ENCODE assay signal across 8 cellular contexts in the genomic region with DNA sequence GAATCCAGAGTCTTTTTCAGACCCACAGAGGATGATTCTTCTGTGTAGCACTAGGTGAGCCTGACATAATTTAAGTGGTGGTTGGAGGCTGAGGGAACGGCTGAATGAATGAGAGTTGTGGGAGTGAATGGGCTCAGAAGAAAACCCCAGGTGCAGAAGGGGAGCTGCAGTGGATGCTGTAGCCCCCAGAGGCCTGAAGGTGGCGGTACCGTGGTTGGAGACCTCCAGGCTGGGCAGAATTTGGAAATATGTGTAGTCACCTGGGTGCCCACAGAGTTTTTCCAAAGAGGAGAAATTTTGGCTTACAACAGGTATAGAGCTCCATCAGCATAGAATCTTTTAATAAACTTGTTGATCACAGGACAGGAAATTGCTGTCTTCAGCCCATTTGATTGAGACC. TPM values are rescaled to one million over a fixed set of nuclear protein-coding genes. Genes with fewer than 3 reads are reported as not detected.
A peak's percentile ranks its signal among the peaks of the same experiment; 100 is the strongest.
DNase-seq lines count a peak whose midpoint lies in the region; ATAC-seq and TF ChIP-seq lines count a peak whose summit lies in the region.

No MANE protein-coding gene starts in this region.

- H3K36me3 Mint-ChIP-seq in endothelial cell (ENCODE audit: low read depth, unreplicated experiment): no peaks in the 10 kb centered on the region

- intact Hi-C loops in left ventricle myocardium inferior (cut with micrococcal nuclease) (loop anchor here (5.0 kb wide), 1 partner anchor 92 kb away; no protein-coding TSS in a partner anchor), Right ventricle myocardium superior (cut with DNase I) (loop anchor here (10.0 kb wide), 2 partner anchors 205 to 375 kb away; no protein-coding TSS in a partner anchor), upper lobe of right lung (cut with DNase I) (loop anchor here (5.0 kb wide), 1 partner anchor 87 kb away; no protein-coding TSS in a partner anchor)

- no peaks in the 10 kb centered on the region for H4K20me1 ChIP-seq in MM.1S (ENCODE audit: insufficient read depth, low read length)

- H3K27ac ChIP-seq in left ventricle myocardium inferior (replicated peaks): no peak overlapping the region
- H3K27ac ChIP-seq in MM.1S (ENCODE audit: low read length): no peak overlapping the region
- H3K27ac ChIP-seq in upper lobe of right lung: no peak overlapping the region

- H3K36me3 ChIP-seq in left ventricle myocardium inferior (no peaks in the 10 kb centered on the region), MM.1S (replicated peaks; ENCODE audit: insufficient read depth, low read length) (no peaks in the 10 kb centered on the region), upper lobe of right lung (no peaks in the 10 kb centered on the region)

- H3K27me3 Mint-ChIP-seq in endothelial cell (ENCODE audit: unreplicated experiment): peaks cover 4% of the 10 kb centered on the region

- H3F3A ChIP-seq in MM.1S (ENCODE audit: insufficient read depth, low read length): no peaks in the 10 kb centered on the region

- H3K4me1 ChIP-seq in left ventricle myocardium inferior: peaks cover 17% of the 10 kb centered on the region
- no peaks in the 10 kb centered on the region for H3K4me1 ChIP-seq in MM.1S (ENCODE audit: low read length)
- H3K4me1 ChIP-seq in upper lobe of right lung: peaks cover 9% of the 10 kb centered on the region

- TF ChIP-seq CTCF in left ventricle myocardium inferior (IDR thresholded peaks at IDR 0.05; ENCODE audit: borderline replicate concordance): peak; percentile 20
- TF ChIP-seq CTCF in MM.1S (IDR thresholded peaks at IDR 0.05; ENCODE audit: low read length): peak; percentile 28
- peak; percentile 71 for TF ChIP-seq CTCF in endothelial cell (IDR thresholded peaks at IDR 0.05; ENCODE audit: unreplicated experiment)
- TF ChIP-seq CTCF in upper lobe of right lung (IDR thresholded peaks at IDR 0.05): peak; percentile 30

- ATAC-seq in Right ventricle myocardium superior (ENCODE audit: poor library complexity): no peak
- ATAC-seq in upper lobe of right lung: no peak

- H3K4me3 ChIP-seq in left ventricle myocardium inferior: no peak overlapping the region
- H3K4me3 ChIP-seq in MM.1S (ENCODE audit: low read length): no peak overlapping the region
- H3K4me3 ChIP-seq in upper lobe of right lung: no peak overlapping the region

- no peak overlapping the region for H2AFZ ChIP-seq in MM.1S (ENCODE audit: low read length)

- H3K27me3 ChIP-seq in left ventricle myocardium inferior (ENCODE audit: low read depth) (peaks cover 67% of the 10 kb centered on the region), MM.1S (replicated peaks; ENCODE audit: insufficient read depth, low read length) (peaks cover 66% of the 10 kb centered on the region), upper lobe of right lung (peaks cover 52% of the 10 kb centered on the region)

- H3K9ac ChIP-seq in MM.1S (ENCODE audit: low read length): no peak overlapping the region

- H3K9me2 ChIP-seq in MM.1S (replicated peaks; ENCODE audit: insufficient read depth, low read length): no peaks in the 10 kb centered on the region

- no peak overlapping the region for H3K4me2 ChIP-seq in MM.1S (ENCODE audit: low read depth, low read length)

- H3K9me3 ChIP-seq in left ventricle myocardium inferior (replicated peaks) (no peaks in the 10 kb centered on the region), MM.1S (replicated peaks; ENCODE audit: insufficient read depth, low read length) (no peaks in the 10 kb centered on the region), upper lobe of right lung (no peaks in the 10 kb centered on the region)

- no peak overlapping the region for H3K27ac Mint-ChIP-seq in endothelial cell (ENCODE audit: unreplicated experiment)

- H3K4me1 Mint-ChIP-seq in endothelial cell (ENCODE audit: unreplicated experiment): peaks cover 7% of the 10 kb centered on the region

- H3K9me3 Mint-ChIP-seq in endothelial cell (ENCODE audit: unreplicated experiment): no peaks in the 10 kb centered on the region

- H3K79me2 ChIP-seq in MM.1S (ENCODE audit: low read length): no peaks in the 10 kb centered on the region

- no peak for DNase-seq in left ventricle myocardium inferior
- DNase-seq in Right ventricle myocardium superior: no peak
- DNase-seq in MM.1S: no peak
- DNase-seq in endothelial cell (ENCODE audit: low spot score): peak; percentile 65
- DNase-seq in upper lobe of right lung: no peak
- no peak for DNase-seq in NCI-H446 (lab: John Stamatoyannopoulos, UW)
- DNase-seq in NCI-H2081 (lab: John Stamatoyannopoulos, UW): no peak
- DNase-seq in NCI-H2171 treated with DMSO at 0.1 percent for 48 hours (lab: John Stamatoyannopoulos, UW): no peak

- no peak overlapping the region for H3K4me3 Mint-ChIP-seq in endothelial cell (ENCODE audit: unreplicated experiment)

RNA-seq across cellular contexts. Expression of a gene that starts 6.5 kb away (rescaled TPM):
- total RNA-seq in left ventricle myocardium inferior: 0.19 TPM
- not detected for total RNA-seq in Right ventricle myocardium superior
- 3.8 TPM for total RNA-seq in endothelial cell (ENCODE audit: unreplicated experiment)
- total RNA-seq in upper lobe of right lung: 1.2 TPM

RNA-seq across cellular contexts. Expression of a gene that starts 12.4 kb away (rescaled TPM):
- total RNA-seq in left ventricle myocardium inferior: 0.93 TPM
- total RNA-seq in Right ventricle myocardium superior: 0.65 TPM
- total RNA-seq in endothelial cell (ENCODE audit: unreplicated experiment): 9.9 TPM
- 2.3 TPM for total RNA-seq in upper lobe of right lung

RNA-seq across cellular contexts. Expression of a gene that starts 31.5 kb away (rescaled TPM):
- total RNA-seq in left ventricle myocardium inferior: 0.19 TPM
- 0.48 TPM for total RNA-seq in Right ventricle myocardium superior
- 0.28 TPM for total RNA-seq in endothelial cell (ENCODE audit: unreplicated experiment)
- total RNA-seq in upper lobe of right lung: 0.96 TPM

RNA-seq across cellular contexts. Expression of a gene that starts 34.3 kb away (rescaled TPM):
- total RNA-seq in left ventricle myocardium inferior: 0.38 TPM
- total RNA-seq in Right ventricle myocardium superior: 0.13 TPM
- total RNA-seq in endothelial cell (ENCODE audit: unreplicated experiment): 24.8 TPM
- 1.2 TPM for total RNA-seq in upper lobe of right lung

Comparison
In these comparisons a context has a peak if more than half of its experiments do, and no peak if none do; other contexts are left out.
1. CTCF ChIP-seq: peak in every context shown above with its lines; median percentile 71 in endothelial cell; 30 in upper lobe of right lung; 28 in MM.1S; 20 in left ventricle myocardium inferior.